20 cellular contexts compared by ENCODE assay signal in genomic region chr6:149097794-149098193, GRCh38.
A peak's percentile ranks its signal among the peaks of the same experiment; 100 is the strongest.
DNase-seq lines count a peak whose midpoint lies in the region; ATAC-seq, FAIRE-seq and TF ChIP-seq lines count a peak whose summit lies in the region.
"Had no signal": no experiment of that assay in that cellular context is flagged by ENCODE, and none has a peak within 500 bp of the region (broad histone marks: within the 10 kb centered on the region; RNA-seq: fewer than 3 reads in every experiment).

No MANE protein-coding gene starts in this region.

- H3K36me3 ChIP-seq in HepG2 (replicated peaks in 1 of 2; ENCODE audit: control insufficient read depth in 1 of 2, insufficient read depth in 2 of 2, low read length in 2 of 2) (no peaks in the 10 kb centered on the region), right lobe of liver (no peaks in the 10 kb centered on the region)
- H3K36me3 ChIP-seq: BLaER1 had no signal

- H4K20me1 ChIP-seq in HepG2 (ENCODE audit: insufficient read depth, low read length), result no peaks in the 10 kb centered on the region
- H4K20me1 ChIP-seq: BLaER1 had no signal

- POLR2A ChIA-PET in HepG2 (lab: Yijun Ruan, JAX), result no interaction called here
- POLR2A ChIA-PET in activated CD8-positive, alpha-beta T cell treated with anti-CD3 and anti-CD28 coated beads, Interleukin-2, amount 10 ng/mL, durations not matched to agents 7 days and 5 days (lab: Charles Lee), result interaction anchor here (1.4 to 1.5 kb wide), 2 partner anchors 13 to 31 kb away, joined by 4 to 5 read pairs; no protein-coding TSS in a partner anchor

- no peaks in the 10 kb centered on the region for H3K79me2 ChIP-seq in HepG2 (ENCODE audit: insufficient read depth, low read length)

- TF ChIP-seq RAD21 in HepG2 (CRISPR knock-in tag; IDR thresholded peaks at IDR 0.05), result no peak

- H3K27ac ChIP-seq in HepG2 (ENCODE audit: extremely low read length, insufficient read depth, low read length), result no peak overlapping the region
- no peak overlapping the region for H3K27ac ChIP-seq in right lobe of liver
- H3K27ac ChIP-seq: A549, BLaER1 had no signal

- no peaks in the 10 kb centered on the region for H3K27me3 Mint-ChIP-seq in activated CD4-positive, alpha-beta T cell treated with anti-CD3 and anti-CD28 coated beads, Interleukin-2, amount 10 ng/mL, durations not matched to agents 24 days and 14 days
- no peaks in the 10 kb centered on the region for H3K27me3 Mint-ChIP-seq in activated CD8-positive, alpha-beta T cell treated with anti-CD3 and anti-CD28 coated beads, Interleukin-2, amount 10 ng/mL, durations not matched to agents 7 days and 5 days (ENCODE audit: low read depth)

- no TSS peak for BruUV-seq in HepG2 (replicated peaks; lab: Mats Ljungman, UMichigan)

- peaks cover 30% of the 10 kb centered on the region for H3K9me3 ChIP-seq in HepG2 (ENCODE audit: low read length)
- peaks cover 0 to 14% (median 0%) of the 10 kb centered on the region in 4 donors for H3K9me3 ChIP-seq in right lobe of liver

- FAIRE-seq in HepG2 (lab: Jason Lieb, UNC), result no peak
- FAIRE-seq: A549, GM12891 had no signal

- H3K9me3 Mint-ChIP-seq in activated CD4-positive, alpha-beta T cell treated with anti-CD3 and anti-CD28 coated beads, Interleukin-2, amount 10 ng/mL, durations not matched to agents 24 days and 14 days, result peaks cover 19% of the 10 kb centered on the region
- peaks cover 48% of the 10 kb centered on the region for H3K9me3 Mint-ChIP-seq in activated CD8-positive, alpha-beta T cell treated with anti-CD3 and anti-CD28 coated beads, Interleukin-2, amount 10 ng/mL, durations not matched to agents 7 days and 5 days (ENCODE audit: insufficient read depth)

- ATAC-seq in HepG2 (no peak), right lobe of liver (no peak), HG02798 (IDR thresholded peaks at IDR 0.05; ENCODE audit: poor library complexity, unreplicated experiment) (no peak)
- no peak for ATAC-seq in activated CD8-positive, alpha-beta T cell treated with anti-CD3 and anti-CD28 coated beads, Interleukin-2, amount 10 ng/mL, durations not matched to agents 7 days and 5 days
- ATAC-seq: A549; CD8-positive, alpha-beta T cell; Panc1 had no signal

- H3K9ac ChIP-seq in HepG2 (ENCODE audit: insufficient read depth, low read depth, low read length), result no peak overlapping the region
- H3K9ac ChIP-seq: BLaER1 had no signal

- H3K27ac Mint-ChIP-seq in activated CD4-positive, alpha-beta T cell treated with anti-CD3 and anti-CD28 coated beads, Interleukin-2, amount 10 ng/mL, durations not matched to agents 24 days and 14 days, result peak overlapping the region; percentile 95
- peak overlapping the region; percentile 90 for H3K27ac Mint-ChIP-seq in activated CD8-positive, alpha-beta T cell treated with anti-CD3 and anti-CD28 coated beads, Interleukin-2, amount 10 ng/mL, durations not matched to agents 7 days and 5 days
- H3K27ac Mint-ChIP-seq: CD8-positive, alpha-beta T cell had no signal

- no peak for TF ChIP-seq POLR2A in HepG2 (IDR thresholded peaks at IDR 0.05; ENCODE audit: insufficient read depth in 1 of 2, low read depth in 2 of 2, low read length in 2 of 2)
- TF ChIP-seq POLR2A in right lobe of liver (IDR thresholded peaks at IDR 0.05), result no peak

- intact Hi-C loops in activated CD4-positive, alpha-beta T cell treated with anti-CD3 and anti-CD28 coated beads, Interleukin-2, amount 10 ng/mL, durations not matched to agents 24 days and 14 days (cut with micrococcal nuclease), result no loop called here
- intact Hi-C loops in HepG2 (cut with micrococcal nuclease; ENCODE audit: unreplicated experiment), result loop anchor here (2.0 kb wide), 1 partner anchor 71 kb away; no protein-coding TSS in a partner anchor
- intact Hi-C loops in right lobe of liver (cut with DNase I), result no loop called here

- 0% methylated on average over 2 of the region's 2 CpGs for WGBS in HepG2 (ENCODE audit: low lambda C conversion rate)
- 74% methylated on average over 2 of the region's 2 CpGs for WGBS in right lobe of liver (ENCODE audit: insufficient coverage, low coverage, low lambda C conversion rate, missing lambda C conversion rate)

- no peak overlapping the region for H2AFZ ChIP-seq in HepG2 (ENCODE audit: low read length)

- DNase-seq in activated CD4-positive, alpha-beta T cell treated with anti-CD3 and anti-CD28 coated beads, Interleukin-2, amount 10 ng/mL, durations not matched to agents 24 days and 14 days, result no peak
- no peak for DNase-seq in activated CD4-positive, alpha-beta T cell treated with anti-CD3 and anti-CD28 coated beads, Interleukin-2, amount 50 U/mL, for 48 hours
- DNase-seq in HepG2 (ENCODE audit: low spot score), result no peak
- no peak for DNase-seq in right lobe of liver
- DNase-seq in activated CD8-positive, alpha-beta T cell treated with anti-CD3 and anti-CD28 coated beads, Interleukin-2, amount 10 ng/mL, durations not matched to agents 7 days and 5 days, result no peak
- DNase-seq in occipital lobe (lab: John Stamatoyannopoulos, UW), result no peak
- no peak for DNase-seq in ecto neural progenitor cell (ENCODE audit: low spot score)
- DNase-seq: CD8-positive, alpha-beta T cell; DMS53; KBM-7; NCI-H1105; NCI-H1694; NCI-H2081 treated with DMSO at 0.1 percent for 48 hours; NCI-H446 treated with DMSO at 0.1 percent for 48 hours; NCI-H69 had no signal

- H3K27me3 ChIP-seq in HepG2 (ENCODE audit: control insufficient read depth in 1 of 2, insufficient read depth in 2 of 2, low read length in 2 of 2) (peaks cover 2 to 13% of the 10 kb centered on the region in 2 experiments; a peak in 2 of 5 replicates), right lobe of liver (no peaks in the 10 kb centered on the region)
- H3K27me3 ChIP-seq: BLaER1 had no signal

- no peak overlapping the region for H3K4me3 ChIP-seq in HepG2 (replicated peaks in 1 of 3; ENCODE audit: insufficient read depth in 1 of 3, low read depth in 2 of 3, low read length in 3 of 3)
- H3K4me3 ChIP-seq in right lobe of liver, result no peak overlapping the region
- H3K4me3 ChIP-seq: A549, BLaER1 had no signal

- H3K36me3 Mint-ChIP-seq in activated CD4-positive, alpha-beta T cell treated with anti-CD3 and anti-CD28 coated beads, Interleukin-2, amount 10 ng/mL, durations not matched to agents 24 days and 14 days (ENCODE audit: low read depth), result peaks cover 53% of the 10 kb centered on the region
- peaks cover 71% of the 10 kb centered on the region for H3K36me3 Mint-ChIP-seq in activated CD8-positive, alpha-beta T cell treated with anti-CD3 and anti-CD28 coated beads, Interleukin-2, amount 10 ng/mL, durations not matched to agents 7 days and 5 days (ENCODE audit: low read depth)

- H3K4me2 ChIP-seq in HepG2 (ENCODE audit: low read depth, low read length), result no peak overlapping the region
- H3K4me2 ChIP-seq: A549, BLaER1 had no signal

- no peak for TF ChIP-seq EP300 in HepG2 (IDR thresholded peaks at IDR 0.05; ENCODE audit: low read depth in 2 of 2, low read length in 2 of 2)
- no peak for TF ChIP-seq EP300 in HepG2 (CRISPR knock-in tag; IDR thresholded peaks at IDR 0.05; ENCODE audit: borderline replicate concordance)

- CTCF ChIA-PET in HepG2 (lab: Yijun Ruan, JAX; ENCODE audit: low intra/inter-chr PET ratio, low total read pairs), result no interaction called here
- CTCF ChIA-PET in activated CD8-positive, alpha-beta T cell treated with anti-CD3 and anti-CD28 coated beads, Interleukin-2, amount 10 ng/mL, durations not matched to agents 7 days and 5 days (lab: Charles Lee), result interaction anchor here (5.2 kb wide), 1 partner anchor 30 kb away, joined by 27 read pairs; no protein-coding TSS in a partner anchor

- H3K4me3 Mint-ChIP-seq in activated CD4-positive, alpha-beta T cell treated with anti-CD3 and anti-CD28 coated beads, Interleukin-2, amount 10 ng/mL, durations not matched to agents 24 days and 14 days, result no peak overlapping the region
- H3K4me3 Mint-ChIP-seq in activated CD8-positive, alpha-beta T cell treated with anti-CD3 and anti-CD28 coated beads, Interleukin-2, amount 10 ng/mL, durations not matched to agents 7 days and 5 days, result no peak overlapping the region
- H3K4me3 Mint-ChIP-seq: CD8-positive, alpha-beta T cell had no signal

- H3K4me1 ChIP-seq in HepG2 (ENCODE audit: insufficient read depth, low read length) (no peaks in the 10 kb centered on the region), right lobe of liver (no peaks in the 10 kb centered on the region)

- in situ Hi-C loops in HepG2 (cut with HindIII; ENCODE audit: extremely low pct_ligation_motif_present, low pct_unique_long_range_greater_than_20kb), result no loop called here

- peaks cover 57% of the 10 kb centered on the region for H3K4me1 Mint-ChIP-seq in activated CD4-positive, alpha-beta T cell treated with anti-CD3 and anti-CD28 coated beads, Interleukin-2, amount 10 ng/mL, durations not matched to agents 24 days and 14 days
- H3K4me1 Mint-ChIP-seq in activated CD8-positive, alpha-beta T cell treated with anti-CD3 and anti-CD28 coated beads, Interleukin-2, amount 10 ng/mL, durations not matched to agents 7 days and 5 days (ENCODE audit: low read depth), result peaks cover 66% of the 10 kb centered on the region

- TF ChIP-seq CTCF in HepG2 (CRISPR knock-in tag; IDR thresholded peaks at IDR 0.05) (no peak), right lobe of liver (IDR thresholded peaks at IDR 0.05) (no peak)

TF ChIP-seq in HepG2, 621 proteins besides CTCF, POLR2A, EP300 and RAD21 (continues in another document):
- no peak for TF ChIP-seq GATAD2A (CRISPR knock-in tag; IDR thresholded peaks at IDR 0.05)
- TF ChIP-seq RFX5 (IDR thresholded peaks at IDR 0.05; ENCODE audit: low read depth, low read length), result no peak
- TF ChIP-seq PRPF4 (IDR thresholded peaks at IDR 0.05; ENCODE audit: low read depth, low read length, poor library complexity, severe bottlenecking), result no peak
- TF ChIP-seq, protein P1, sequence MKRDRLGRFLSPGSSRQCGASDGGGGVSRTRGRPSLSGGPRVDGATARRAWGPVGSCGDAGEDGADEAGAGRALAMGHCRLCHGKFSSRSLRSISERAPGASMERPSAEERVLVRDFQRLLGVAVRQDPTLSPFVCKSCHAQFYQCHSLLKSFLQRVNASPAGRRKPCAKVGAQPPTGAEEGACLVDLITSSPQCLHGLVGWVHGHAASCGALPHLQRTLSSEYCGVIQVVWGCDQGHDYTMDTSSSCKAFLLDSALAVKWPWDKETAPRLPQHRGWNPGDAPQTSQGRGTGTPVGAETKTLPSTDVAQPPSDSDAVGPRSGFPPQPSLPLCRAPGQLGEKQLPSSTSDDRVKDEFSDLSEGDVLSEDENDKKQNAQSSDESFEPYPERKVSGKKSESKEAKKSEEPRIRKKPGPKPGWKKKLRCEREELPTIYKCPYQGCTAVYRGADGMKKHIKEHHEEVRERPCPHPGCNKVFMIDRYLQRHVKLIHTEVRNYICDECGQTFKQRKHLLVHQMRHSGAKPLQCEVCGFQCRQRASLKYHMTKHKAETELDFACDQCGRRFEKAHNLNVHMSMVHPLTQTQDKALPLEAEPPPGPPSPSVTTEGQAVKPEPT (CRISPR knock-in tag; IDR thresholded peaks at IDR 0.05; ENCODE audit: low read depth), result no peak
- peak; percentile 92 for TF ChIP-seq ATF7 (IDR thresholded peaks at IDR 0.05)
- no peak for TF ChIP-seq ATF7 (CRISPR knock-in tag; IDR thresholded peaks at IDR 0.05)
- no peak for TF ChIP-seq PCBP2 (optimal IDR thresholded peaks at IDR 0.05; ENCODE audit: low read depth, low read length, poor library complexity, severe bottlenecking)
- TF ChIP-seq HCFC1 (IDR thresholded peaks at IDR 0.05; ENCODE audit: low read depth, low read length), result no peak
- no peak for TF ChIP-seq MYNN (CRISPR knock-in tag; IDR thresholded peaks at IDR 0.05; ENCODE audit: low read depth)
